Comparison of ENCODE assay signal across 14 cellular contexts in genomic region chr16:24984101-24984500, GRCh38. TPM values are rescaled to one million over a fixed set of nuclear protein-coding genes. Genes with fewer than 3 reads are reported as not detected.
DNase-seq lines count a peak whose midpoint lies in the region; ATAC-seq and TF ChIP-seq lines count a peak whose summit lies in the region.
"Had no signal": no experiment of that assay in that cellular context is flagged by ENCODE, and none has a peak within 500 bp of the region (broad histone marks: within the 10 kb centered on the region; RNA-seq: fewer than 3 reads in every experiment).

No MANE protein-coding gene starts in this region.

- H3K4me3 Mint-ChIP-seq in activated T-cell treated with anti-CD3 and anti-CD28 coated beads, Interleukin-2, amount 50 U/mL, for 24 hours: no peak overlapping the region
- H3K4me3 Mint-ChIP-seq in chondrocyte (ENCODE audit: unreplicated experiment): no peak overlapping the region
- H3K4me3 Mint-ChIP-seq in naive B cell: peak overlapping the region; percentile 14 to 81 (median 62)
- H3K4me3 Mint-ChIP-seq: T-helper 2 cell treated with Interferon-gamma antibody and Interleukin-4, amounts not matched to agents 5 μg/mL and 100 μg/mL, for 36 hours had no signal

- H3K4me3 ChIP-seq in thyroid gland (replicated peaks in 1 of 3): no peak overlapping the region

- peaks cover 25 to 63% of the 10 kb centered on the region in 2 donors for H3K4me1 ChIP-seq in thyroid gland

- H3K27me3 Mint-ChIP-seq in activated T-cell treated with anti-CD3 and anti-CD28 coated beads, Interleukin-2, amount 50 U/mL, for 24 hours: no peaks in the 10 kb centered on the region
- H3K27me3 Mint-ChIP-seq in chondrocyte (ENCODE audit: low read depth) (no peaks in the 10 kb centered on the region), naive B cell (no peaks in the 10 kb centered on the region)

- WGBS in thyroid gland, 2 donors: 81 to 89% methylated on average over 13 of the region's 13 CpGs

- TF ChIP-seq CTCF in chondrocyte (IDR thresholded peaks at IDR 0.05) (no peak), thyroid gland (IDR thresholded peaks at IDR 0.05) (no peak)

- ATAC-seq in naive B cell (ENCODE audit: low read depth in 2 of 2): no peak

- H3K27ac ChIP-seq in thyroid gland: peak overlapping the region; percentile 35 to 76 (median 49)

- no peak for TF ChIP-seq POLR2A in thyroid gland (IDR thresholded peaks at IDR 0.05)

- H3K9me3 ChIP-seq in thyroid gland: no peaks in the 10 kb centered on the region

- H3K27ac Mint-ChIP-seq in activated T-cell treated with anti-CD3 and anti-CD28 coated beads, Interleukin-2, amount 50 U/mL, for 24 hours: peak overlapping the region; percentile 77
- peak overlapping the region; percentile 75 for H3K27ac Mint-ChIP-seq in chondrocyte (ENCODE audit: unreplicated experiment)
- peak overlapping the region; percentile 65 to 96 (median 90) for H3K27ac Mint-ChIP-seq in naive B cell
- H3K27ac Mint-ChIP-seq: T-helper 2 cell treated with Interferon-gamma antibody and Interleukin-4, amounts not matched to agents 5 μg/mL and 100 μg/mL, for 36 hours had no signal

- no peaks in the 10 kb centered on the region for H3K27me3 ChIP-seq in thyroid gland

- no peaks in the 10 kb centered on the region for H3K9me3 Mint-ChIP-seq in activated T-cell treated with anti-CD3 and anti-CD28 coated beads, Interleukin-2, amount 50 U/mL, for 24 hours
- H3K9me3 Mint-ChIP-seq in chondrocyte (ENCODE audit: low read depth): peaks cover 2% of the 10 kb centered on the region
- H3K9me3 Mint-ChIP-seq in naive B cell: peaks cover 0 to 2% (median 0%) of the 10 kb centered on the region in 7 donors

- H3K4me1 Mint-ChIP-seq in activated T-cell treated with anti-CD3 and anti-CD28 coated beads, Interleukin-2, amount 50 U/mL, for 24 hours (ENCODE audit: low read depth): peaks cover 82% of the 10 kb centered on the region
- H3K4me1 Mint-ChIP-seq in chondrocyte (ENCODE audit: low read depth) (peaks cover 81% of the 10 kb centered on the region), naive B cell (peaks cover 71 to 97% (median 87%) of the 10 kb centered on the region in 3 donors)

- DNase-seq in activated T-cell treated with anti-CD3 and anti-CD28 coated beads, Interleukin-2, amount 50 U/mL, for 24 hours: no peak
- DNase-seq in activated T-cell treated with anti-CD3 and anti-CD28 coated beads, Interleukin-2, amount 50 U/mL, for 1 hour: no peak
- DNase-seq in chondrocyte (ENCODE audit: low spot score): no peak
- DNase-seq in naive B cell: no peak
- DNase-seq in thyroid gland: no peak
- no peak for DNase-seq in T-helper 2 cell
- DNase-seq in middle frontal gyrus (ENCODE audit: extremely low spot score, low spot score): no peak
- DNase-seq in HuH-7 (ENCODE audit: low spot score): no peak
- DNase-seq: ACHN, amygdala, DMS153, NCI-H345, retina had no signal

- H3K36me3 Mint-ChIP-seq in activated T-cell treated with anti-CD3 and anti-CD28 coated beads, Interleukin-2, amount 50 U/mL, for 24 hours (ENCODE audit: low read depth): peaks cover 10% of the 10 kb centered on the region
- no peaks in the 10 kb centered on the region for H3K36me3 Mint-ChIP-seq in chondrocyte (ENCODE audit: low read depth)
- peaks cover 0 to 9% of the 10 kb centered on the region in 2 donors for H3K36me3 Mint-ChIP-seq in naive B cell

- no peaks in the 10 kb centered on the region for H3K36me3 ChIP-seq in thyroid gland

- intact Hi-C loops in thyroid gland (cut with DNase I): no loop called here

RNA-seq across cellular contexts. Expression of gene ARHGAP17, which starts 31.1 kb away (rescaled TPM):
- total RNA-seq in chondrocyte: 74.7 to 85.4 TPM (median 75.2 TPM) in 3 replicates
- polyA plus RNA-seq in naive B cell (ENCODE audit: low read depth in 6 of 6): 100 to 1,000 TPM in 4 of 6 donors, 10 to 100 TPM in 2; 90.5 to 200 (median 115) TPM
- 10 to 100 TPM; 41.7 to 70.4 (median 54.3) TPM for total RNA-seq in thyroid gland

Comparison
In these comparisons a context has a peak if more than half of its experiments do, and no peak if none do; other contexts are left out.
1. H3K4me3 Mint-ChIP-seq: peak in naive B cell (8 of 8); none in activated T-cell treated with anti-CD3 and anti-CD28 coated beads, Interleukin-2, amount 50 U/mL, for 24 hours (single experiment) and chondrocyte (single experiment).
2. Peak in every context shown above with its lines, with median percentiles within 50 percentile points of each other: H3K27ac Mint-ChIP-seq.